9 cellular contexts compared by ENCODE assay signal in genomic region chr14:90491221-90491867, GRCh38.
DNase-seq lines count a peak whose midpoint lies in the region; TF ChIP-seq lines count a peak whose summit lies in the region.
"Had no signal": no experiment of that assay in that cellular context is flagged by ENCODE, and none has a peak within 500 bp of the region (broad histone marks: within the 10 kb centered on the region; RNA-seq: fewer than 3 reads in every experiment).

No MANE protein-coding gene starts in this region.

- no peak overlapping the region for H3K27ac ChIP-seq in iPS-18a (ENCODE audit: low read length)
- peak overlapping the region in 2 of 4 donors; percentile 41 to 57 for H3K27ac ChIP-seq in sigmoid colon

- H3K36me3 ChIP-seq in iPS-18a (ENCODE audit: control insufficient read depth, low read depth, low read length) (no peaks in the 10 kb centered on the region), sigmoid colon (no peaks in the 10 kb centered on the region)

- H3K9me3 ChIP-seq in iPS-18a (ENCODE audit: control insufficient read depth, low read depth, low read length) (no peaks in the 10 kb centered on the region), sigmoid colon (no peaks in the 10 kb centered on the region)

- H3K4me3 ChIP-seq in iPS-18a (ENCODE audit: low read length) (no peak overlapping the region), sigmoid colon (no peak overlapping the region)

- no peak for TF ChIP-seq POLR2A in sigmoid colon (IDR thresholded peaks at IDR 0.05)

- intact Hi-C loops in sigmoid colon (cut with DNase I), result no loop called here

- DNase-seq in GM04504 (ENCODE audit: low read depth), result peak; percentile 13
- DNase-seq in astrocyte of the hippocampus (ENCODE audit: low read depth, low spot score), result peak; percentile 88
- DNase-seq in sigmoid colon, result peak; percentile 83
- DNase-seq in stimulated activated CD4-positive, alpha-beta T cell treated with anti-CD3 and anti-CD28 coated beads, Interleukin-4, amount 100 ng/mL, for 1 hour, result no peak
- no peak for DNase-seq in NCI-H510A treated with DMSO at 0.1 percent for 48 hours (lab: John Stamatoyannopoulos, UW)
- no peak for DNase-seq in NOMO-1 (lab: John Stamatoyannopoulos, UW; ENCODE audit: unreplicated experiment in 2 of 2)
- no peak for DNase-seq in GM19240 (ENCODE audit: insufficient read length, low spot score)
- DNase-seq: activated CD8-positive, alpha-beta T cell treated with anti-CD3 and anti-CD28 coated beads, Interleukin-2, amount 10 ng/mL, durations not matched to agents 7 days and 5 days had no signal

- no peak for TF ChIP-seq CTCF in sigmoid colon (IDR thresholded peaks at IDR 0.05)

- TF ChIP-seq EP300 in sigmoid colon (IDR thresholded peaks at IDR 0.05), result no peak

- WGBS in sigmoid colon, 2 donors, result 69 to 77% methylated on average over 9 of the region's 9 CpGs

- no peaks in the 10 kb centered on the region for H3K27me3 ChIP-seq in iPS-18a (ENCODE audit: control insufficient read depth, insufficient read depth, low read length)
- H3K27me3 ChIP-seq in sigmoid colon, result no peaks in the 10 kb centered on the region

- peak overlapping the region; percentile 23 for H3K9ac ChIP-seq in iPS-18a (ENCODE audit: low read length)

- H3K4me1 ChIP-seq in iPS-18a (ENCODE audit: control insufficient read depth, low read depth, low read length) (peaks cover 13% of the 10 kb centered on the region), sigmoid colon (peaks cover 0 to 27% (median 24%) of the 10 kb centered on the region in 4 donors)

Comparison
In these comparisons a context has a peak if more than half of its experiments do, and no peak if none do; other contexts are left out.
1. DNase-seq: peak in GM04504 (single experiment), astrocyte of the hippocampus (single experiment) and sigmoid colon (single experiment); none in stimulated activated CD4-positive, alpha-beta T cell treated with anti-CD3 and anti-CD28 coated beads, Interleukin-4, amount 100 ng/mL, for 1 hour (single experiment), NCI-H510A treated with DMSO at 0.1 percent for 48 hours (single experiment), NOMO-1 (0 of 2) and GM19240 (single experiment).